12 cellular contexts compared by ENCODE assay signal in genomic region chr3:172145287-172145686, GRCh38.
DNase-seq lines count a peak whose midpoint lies in the region; ATAC-seq and TF ChIP-seq lines count a peak whose summit lies in the region.
"Had no signal": no experiment of that assay in that cellular context is flagged by ENCODE, and none has a peak within 500 bp of the region (broad histone marks: within the 10 kb centered on the region; RNA-seq: fewer than 3 reads in every experiment).

No MANE protein-coding gene starts in this region.

- CTCF ChIA-PET in activated CD4-positive, alpha-beta T cell treated with anti-CD3 and anti-CD28 coated beads for 36 hours (lab: Charles Lee), result no interaction called here
- CTCF ChIA-PET in PC-9 (lab: Charles Lee), result no interaction called here

- no peak for TF ChIP-seq CTCF in PC-9 (conservative IDR thresholded peaks at IDR 0.05)

- H3K4me1 ChIP-seq in PC-9 (replicated peaks; ENCODE audit: insufficient read depth), result peaks cover 65% of the 10 kb centered on the region

- BruUV-seq in PC-9 (replicated peaks; lab: Mats Ljungman, UMichigan), result no TSS peak

- H3K9me2 ChIP-seq in PC-9 (ENCODE audit: insufficient read depth), result no peaks in the 10 kb centered on the region

- H3K27ac ChIP-seq in PC-9, result no peak overlapping the region

- H3K9me3 Mint-ChIP-seq in activated CD4-positive, alpha-beta T cell treated with anti-CD3 and anti-CD28 coated beads for 36 hours (ENCODE audit: low read depth), result no peaks in the 10 kb centered on the region
- peaks cover 0 to 3% of the 10 kb centered on the region in 2 donors for H3K9me3 Mint-ChIP-seq in stimulated activated naive B cell treated with anti-CD40 and anti-IgM and Interleukin-4, amounts not matched to agents 10 μg/mL and 1 μg/mL and 100 μg/mL, for 72 hours
- H3K9me3 Mint-ChIP-seq: activated T-cell treated with anti-CD3 and anti-CD28 coated beads, Interleukin-2, amount 50 U/mL, for 72 hours had no signal

- no peaks in the 10 kb centered on the region for H3K27me3 Mint-ChIP-seq in activated CD4-positive, alpha-beta T cell treated with anti-CD3 and anti-CD28 coated beads for 36 hours
- peaks cover 0 to 6% of the 10 kb centered on the region in 2 donors for H3K27me3 Mint-ChIP-seq in stimulated activated naive B cell treated with anti-CD40 and anti-IgM and Interleukin-4, amounts not matched to agents 10 μg/mL and 1 μg/mL and 100 μg/mL, for 72 hours

- peaks cover 63% of the 10 kb centered on the region for H3K36me3 ChIP-seq in PC-9 (ENCODE audit: low read depth)

- peaks cover 93% of the 10 kb centered on the region for H3K79me2 ChIP-seq in PC-9 (ENCODE audit: low read depth)

- H4K20me1 ChIP-seq in PC-9 (ENCODE audit: insufficient read depth), result peaks cover 10% of the 10 kb centered on the region; the same call in 1 of the 2 replicates

- peaks cover 28% of the 10 kb centered on the region for H3K9me3 ChIP-seq in PC-9 (ENCODE audit: insufficient read depth, low read depth)

- no peaks in the 10 kb centered on the region for H3K27me3 ChIP-seq in PC-9 (ENCODE audit: insufficient read depth, low read depth)

- peaks cover 27% of the 10 kb centered on the region for H3K4me1 Mint-ChIP-seq in activated CD4-positive, alpha-beta T cell treated with anti-CD3 and anti-CD28 coated beads for 36 hours
- peaks cover 41 to 78% of the 10 kb centered on the region in 2 donors for H3K4me1 Mint-ChIP-seq in stimulated activated naive B cell treated with anti-CD40 and anti-IgM and Interleukin-4, amounts not matched to agents 10 μg/mL and 1 μg/mL and 100 μg/mL, for 72 hours

- peak; percentile 16 for ATAC-seq in activated CD4-positive, alpha-beta T cell treated with anti-CD3 and anti-CD28 coated beads for 36 hours
- ATAC-seq in HG02588 (IDR thresholded peaks at IDR 0.05; ENCODE audit: unreplicated experiment), result peak; percentile 40
- ATAC-seq in stimulated activated naive B cell treated with anti-CD40 and anti-IgM and Interleukin-4, amounts not matched to agents 10 μg/mL and 1 μg/mL and 100 μg/mL, for 72 hours (replicated peaks), result peak; percentile 69 to 71
- ATAC-seq: K562 had no signal

- no peak overlapping the region for H3K4me3 Mint-ChIP-seq in activated CD4-positive, alpha-beta T cell treated with anti-CD3 and anti-CD28 coated beads for 36 hours
- H3K4me3 Mint-ChIP-seq in stimulated activated naive B cell treated with anti-CD40 and anti-IgM and Interleukin-4, amounts not matched to agents 10 μg/mL and 1 μg/mL and 100 μg/mL, for 72 hours, result peak overlapping the region; percentile 66
- H3K4me3 Mint-ChIP-seq: activated T-cell treated with anti-CD3 and anti-CD28 coated beads, Interleukin-2, amount 50 U/mL, for 72 hours had no signal

- H3K36me3 Mint-ChIP-seq in activated CD4-positive, alpha-beta T cell treated with anti-CD3 and anti-CD28 coated beads for 36 hours (ENCODE audit: low read depth), result no peaks in the 10 kb centered on the region
- H3K36me3 Mint-ChIP-seq in stimulated activated naive B cell treated with anti-CD40 and anti-IgM and Interleukin-4, amounts not matched to agents 10 μg/mL and 1 μg/mL and 100 μg/mL, for 72 hours, result peaks cover 0 to 9% of the 10 kb centered on the region in 2 donors

- DNase-seq in activated CD4-positive, alpha-beta T cell treated with anti-CD3 and anti-CD28 coated beads for 36 hours, result no peak
- no peak for DNase-seq in activated CD4-positive, alpha-beta T cell treated with anti-CD3 and anti-CD28 coated beads, Interleukin-2, amount 50 U/mL, for 4 hours
- no peak for DNase-seq in PC-9
- no peak for DNase-seq in stimulated activated naive B cell treated with anti-CD40 and anti-IgM and Interleukin-4, amounts not matched to agents 10 μg/mL and 1 μg/mL and 100 μg/mL, for 72 hours
- DNase-seq in SKM-1 (lab: John Stamatoyannopoulos, UW; ENCODE audit: unreplicated experiment), result no peak
- no peak for DNase-seq in posterior vena cava (ENCODE audit: low spot score)
- DNase-seq in cerebellar cortex (ENCODE audit: low spot score), result no peak
- DNase-seq: activated T-cell treated with anti-CD3 and anti-CD28 coated beads, Interleukin-2, amount 50 U/mL, for 72 hours; cerebellar nuclear complex; NCI-H524 treated with DMSO at 0.1 percent for 48 hours had no signal

- peaks cover 87% of the 10 kb centered on the region for H3F3A ChIP-seq in PC-9 (ENCODE audit: insufficient read depth, low read depth)

- H3K4me2 ChIP-seq in PC-9, result no peak overlapping the region

- intact Hi-C loops in activated CD4-positive, alpha-beta T cell treated with anti-CD3 and anti-CD28 coated beads for 36 hours (cut with DNase I, micrococcal nuclease), result no loop called here
- intact Hi-C loops in PC-9 (cut with micrococcal nuclease; ENCODE audit: unreplicated experiment), result no loop called here
- intact Hi-C loops in posterior vena cava (cut with DNase I), result no loop called here

- peak overlapping the region; percentile 7; the same call in 1 of the 2 replicates for H3K4me3 ChIP-seq in PC-9
- H3K4me3 ChIP-seq: K562 had no signal

- H2AFZ ChIP-seq in PC-9, result no peak overlapping the region

- POLR2A ChIA-PET in activated CD4-positive, alpha-beta T cell treated with anti-CD3 and anti-CD28 coated beads for 36 hours (lab: Charles Lee), result no interaction called here
- POLR2A ChIA-PET in PC-9 (lab: Charles Lee; ENCODE audit: unreplicated experiment), result interaction anchor here (0.6 kb wide), 1 partner anchor 22 kb away, joined by 11 read pairs; no protein-coding TSS in a partner anchor

- no peak overlapping the region for H3K27ac Mint-ChIP-seq in activated CD4-positive, alpha-beta T cell treated with anti-CD3 and anti-CD28 coated beads for 36 hours
- peak overlapping the region; percentile 65 for H3K27ac Mint-ChIP-seq in stimulated activated naive B cell treated with anti-CD40 and anti-IgM and Interleukin-4, amounts not matched to agents 10 μg/mL and 1 μg/mL and 100 μg/mL, for 72 hours
- H3K27ac Mint-ChIP-seq: activated T-cell treated with anti-CD3 and anti-CD28 coated beads, Interleukin-2, amount 50 U/mL, for 72 hours had no signal

Comparison
In these comparisons a context has a peak if more than half of its experiments do, and no peak if none do; other contexts are left out.
1. ATAC-seq: peak in every context shown above with its lines; median percentile 70 in stimulated activated naive B cell treated with anti-CD40 and anti-IgM and Interleukin-4, amounts not matched to agents 10 μg/mL and 1 μg/mL and 100 μg/mL, for 72 hours; 40 in HG02588; 16 in activated CD4-positive, alpha-beta T cell treated with anti-CD3 and anti-CD28 coated beads for 36 hours.